Comparison of ENCODE assay signal across 15 cellular contexts in genomic region chr13:75478659-75479058, GRCh38. TPM values are rescaled to one million over a fixed set of nuclear protein-coding genes. Genes with fewer than 3 reads are reported as not detected.
DNase-seq lines count a peak whose midpoint lies in the region; TF ChIP-seq lines count a peak whose summit lies in the region.
"Had no signal": no experiment of that assay in that cellular context is flagged by ENCODE, and none has a peak within 500 bp of the region (broad histone marks: within the 10 kb centered on the region; RNA-seq: fewer than 3 reads in every experiment).

No MANE protein-coding gene starts in this region.

- intact Hi-C loops in OCI-LY7 (cut with micrococcal nuclease; ENCODE audit: unreplicated experiment) (no loop called here), ascending aorta (cut with DNase I) (no loop called here)

- H3K4me3 ChIP-seq in BE2C (ENCODE audit: low read depth, low read length) (peak overlapping the region; percentile 90), BLaER1 (peak overlapping the region; percentile 93), OCI-LY7 (ENCODE audit: low read depth, low read length, poor library complexity, severe bottlenecking) (peak overlapping the region; percentile 76), iPS-20b (ENCODE audit: low read length) (0 out of 2 replicates have a peak overlapping the region, but pooled peaks have one; percentile 1), ascending aorta (peak overlapping the region in 1 of 2 donors; percentile 26)
- H3K4me3 ChIP-seq: GM23338, SJCRH30 had no signal

- no peaks in the 10 kb centered on the region for H3K9me3 ChIP-seq in BE2C
- peaks cover 10% of the 10 kb centered on the region; the same call in 1 of the 2 replicates for H3K9me3 ChIP-seq in BLaER1
- no peaks in the 10 kb centered on the region for H3K9me3 ChIP-seq in OCI-LY7 (ENCODE audit: low read length)
- H3K9me3 ChIP-seq in iPS-20b (ENCODE audit: insufficient read depth, low read depth, low read length) = no peaks in the 10 kb centered on the region
- H3K9me3 ChIP-seq in ascending aorta = no peaks in the 10 kb centered on the region
- H3K9me3 ChIP-seq: MG63, SJCRH30 had no signal

- POLR2A ChIA-PET in OCI-LY7 (lab: Charles Lee) = interaction anchor here (1.8 kb wide), 1 partner anchor 9 kb away, joined by 6 read pairs; no protein-coding TSS in a partner anchor

- H4K20me1 ChIP-seq in BLaER1 = peaks cover 33% of the 10 kb centered on the region
- peaks cover 26% of the 10 kb centered on the region for H4K20me1 ChIP-seq in OCI-LY7 (ENCODE audit: insufficient read depth, low read length)

- no peak overlapping the region for H3K4me3 Mint-ChIP-seq in HFFc6

- no peaks in the 10 kb centered on the region for H3K27me3 Mint-ChIP-seq in HFFc6 (ENCODE audit: insufficient read depth)

- peaks cover 54% of the 10 kb centered on the region for H3K79me2 ChIP-seq in OCI-LY7 (ENCODE audit: insufficient read depth, low read depth, low read length)

- DNase-seq in BE2C (no peak), OCI-LY7 (ENCODE audit: low spot score) (no peak), glomerular visceral epithelial cell (ENCODE audit: extremely low spot score) (no peak), HFFc6 (no peak), ascending aorta (ENCODE audit: low spot score in 2 of 2) (no peak)
- DNase-seq: C1 segment of cervical spinal cord, KG1, MG63, NCI-H1092 treated with DMSO at 0.1 percent for 48 hours, NCI-H1694 treated with DMSO at 0.1 percent for 48 hours, SW 1271 had no signal

- H3K36me3 Mint-ChIP-seq in HFFc6 (ENCODE audit: low read depth) = no peaks in the 10 kb centered on the region

- BruUV-seq in OCI-LY7 (replicated peaks; lab: Mats Ljungman, UMichigan) = no TSS peak

- no peak overlapping the region; the same call in 1 of the 2 replicates for H3K9ac ChIP-seq in BLaER1
- no peak overlapping the region for H3K9ac ChIP-seq in iPS-20b (ENCODE audit: low read depth, low read length)

- H3K27me3 ChIP-seq in BE2C (no peaks in the 10 kb centered on the region), BLaER1 (no peaks in the 10 kb centered on the region), iPS-20b (ENCODE audit: insufficient read depth, low read length) (peaks cover 12% of the 10 kb centered on the region), ascending aorta (no peaks in the 10 kb centered on the region)
- H3K27me3 ChIP-seq: MG63, SJCRH30 had no signal

- H3K4me1 Mint-ChIP-seq in HFFc6 (ENCODE audit: low read depth) = peaks cover 52% of the 10 kb centered on the region

- no peak overlapping the region for H3K27ac ChIP-seq in BLaER1
- no peak overlapping the region for H3K27ac ChIP-seq in OCI-LY7 (ENCODE audit: low read depth, low read length, poor library complexity, severe bottlenecking)
- no peak overlapping the region for H3K27ac ChIP-seq in iPS-20b (ENCODE audit: low read length)
- H3K27ac ChIP-seq in ascending aorta = no peak overlapping the region
- H3K27ac ChIP-seq: SJCRH30 had no signal

- H3K4me1 ChIP-seq in BE2C (peaks cover 8% of the 10 kb centered on the region), BLaER1 (peaks cover 24% of the 10 kb centered on the region), OCI-LY7 (ENCODE audit: insufficient read depth, low read length, poor library complexity, severe bottlenecking) (peaks cover 31% of the 10 kb centered on the region), iPS-20b (ENCODE audit: insufficient read depth, low read length) (peaks cover 7% of the 10 kb centered on the region; the same call in 1 of the 2 replicates), ascending aorta (no peaks in the 10 kb centered on the region)

- H3K9me3 Mint-ChIP-seq in HFFc6 = no peaks in the 10 kb centered on the region
- H3K9me3 Mint-ChIP-seq: GM23338 had no signal

- H2AFZ ChIP-seq in OCI-LY7 (ENCODE audit: low read length) = no peak overlapping the region
- H2AFZ ChIP-seq: GM23338 had no signal

- no peak overlapping the region for H3K27ac Mint-ChIP-seq in HFFc6
- H3K27ac Mint-ChIP-seq: GM23338 had no signal

- no peaks in the 10 kb centered on the region for H3K9me2 ChIP-seq in OCI-LY7 (ENCODE audit: insufficient read depth, low read length)

- CTCF ChIA-PET in OCI-LY7 (lab: Charles Lee; ENCODE audit: unreplicated experiment) = no interaction called here

- peaks cover 9% of the 10 kb centered on the region; the same call in 1 of the 2 replicates for H3K36me3 ChIP-seq in BE2C
- H3K36me3 ChIP-seq in BLaER1 = peaks cover 4% of the 10 kb centered on the region; the same call in 1 of the 2 replicates
- peaks cover 12% of the 10 kb centered on the region; the same call in 1 of the 2 replicates for H3K36me3 ChIP-seq in OCI-LY7 (ENCODE audit: insufficient read depth, low read length)
- no peaks in the 10 kb centered on the region for H3K36me3 ChIP-seq in iPS-20b (ENCODE audit: insufficient read depth, low read depth, low read length)
- no peaks in the 10 kb centered on the region for H3K36me3 ChIP-seq in ascending aorta
- H3K36me3 ChIP-seq: MG63, SJCRH30 had no signal

- H3K4me2 ChIP-seq in BLaER1 (peak overlapping the region; percentile 87), OCI-LY7 (ENCODE audit: low read length) (peak overlapping the region; percentile 84)
- H3K4me2 ChIP-seq: GM23338 had no signal

- no peak for TF ChIP-seq CTCF in BE2C (IDR thresholded peaks at IDR 0.05; ENCODE audit: low read depth, low read length)
- TF ChIP-seq CTCF in OCI-LY7 (conservative IDR thresholded peaks at IDR 0.05; ENCODE audit: low read length) = no peak
- no peak for TF ChIP-seq CTCF in HFFc6 (IDR thresholded peaks at IDR 0.05)
- no peak for TF ChIP-seq CTCF in ascending aorta (IDR thresholded peaks at IDR 0.05)

RNA-seq across cellular contexts. Expression of gene TBC1D4, which starts 3.3 kb away (rescaled TPM):
- polyA plus RNA-seq in BE2C (2012; ENCODE audit: insufficient read depth, insufficient read length, low read depth) = 44.4 TPM
- total RNA-seq in OCI-LY7 (2014; rRNA removed; shearing (Covaris generic)) = 24.3 TPM in 2 replicates
- 21.7 and 22.6 TPM in 2 replicates for total RNA-seq in OCI-LY7 (2022)
- total RNA-seq in HFFc6 (2021; fragmentation: NEBNext Ultra II Directional; extraction: Animal tissue kit (Norgen Biotek cat#: 25700)) = 10 to 100 TPM; 13.6 to 20.6 (median 16.6) TPM
- 9.5 TPM for total RNA-seq in ascending aorta

RNA-seq across cellular contexts. Expression of gene COMMD6, which starts 59.0 kb away (rescaled TPM):
- polyA plus RNA-seq in BE2C (2012; ENCODE audit: insufficient read depth, insufficient read length, low read depth) = 104 TPM
- total RNA-seq in OCI-LY7 (2014; rRNA removed; shearing (Covaris generic)) = 30.6 and 87.6 TPM in 2 replicates
- 69.6 and 81.3 TPM in 2 replicates for total RNA-seq in OCI-LY7 (2022)
- 100 to 1,000 TPM; 142 to 177 (median 152) TPM for total RNA-seq in HFFc6 (2021; fragmentation: NEBNext Ultra II Directional; extraction: Animal tissue kit (Norgen Biotek cat#: 25700))
- total RNA-seq in ascending aorta = 36.2 TPM
